ENCODE assay signal across 8 cellular contexts in genomic region chr13:33284916-33285315, GRCh38. TPM values are rescaled to one million over a fixed set of nuclear protein-coding genes. Genes with fewer than 3 reads are reported as not detected.
A peak's percentile ranks its signal among the peaks of the same experiment; 100 is the strongest.
DNase-seq lines count a peak whose midpoint lies in the region; ATAC-seq and TF ChIP-seq lines count a peak whose summit lies in the region.

No MANE protein-coding gene starts in this region.

- CTCF ChIA-PET in T-cell (lab: Charles Lee): no interaction called here

- no peaks in the 10 kb centered on the region for H3K9me3 ChIP-seq in prostate gland

- TF ChIP-seq CTCF in glutamatergic neuron (IDR thresholded peaks at IDR 0.05; ENCODE audit: partially characterized antibody, unreplicated experiment): no peak
- peak in 1 of 4 experiments; percentile 2 for TF ChIP-seq CTCF in prostate gland (IDR thresholded peaks at IDR 0.05)

- H3K9me3 Mint-ChIP-seq in T-cell (peaks cover 0 to 4% (median 0%) of the 10 kb centered on the region in 3 donors), glutamatergic neuron (ENCODE audit: unreplicated experiment) (no peaks in the 10 kb centered on the region)

- H3K4me1 ChIP-seq in prostate gland (replicated peaks): no peaks in the 10 kb centered on the region

- intact Hi-C loops in prostate gland (cut with DNase I): loop anchor here (5.0 to 10.0 kb wide), 2 partner anchors 78 to 440 kb away; no protein-coding TSS in a partner anchor

- ATAC-seq in GM21717 (IDR thresholded peaks at IDR 0.05; ENCODE audit: unreplicated experiment): peak; percentile 18
- ATAC-seq in T-cell (replicated peaks in 1 of 4): no peak

- no peaks in the 10 kb centered on the region for H3K27me3 ChIP-seq in prostate gland (replicated peaks; ENCODE audit: insufficient read depth)

- peak overlapping the region; percentile 52 to 60 for H3K4me3 ChIP-seq in prostate gland

- H3K27ac ChIP-seq in prostate gland: peak overlapping the region; percentile 89 to 91

- no peaks in the 10 kb centered on the region for H3K36me3 ChIP-seq in prostate gland

- 3% methylated on average over 6 of the region's 6 CpGs for WGBS in prostate gland

- no peak overlapping the region for H3K27ac Mint-ChIP-seq in T-cell
- H3K27ac Mint-ChIP-seq in glutamatergic neuron (ENCODE audit: unreplicated experiment): peak overlapping the region; percentile 56

- H3K36me3 Mint-ChIP-seq in T-cell: no peaks in the 10 kb centered on the region
- H3K36me3 Mint-ChIP-seq in glutamatergic neuron (ENCODE audit: unreplicated experiment): no peaks in the 10 kb centered on the region

- H3K27me3 Mint-ChIP-seq in T-cell: peaks cover 52 to 58% of the 10 kb centered on the region in 2 donors
- H3K27me3 Mint-ChIP-seq in glutamatergic neuron (ENCODE audit: unreplicated experiment): peaks cover 2% of the 10 kb centered on the region

- peaks cover 18 to 24% (median 20%) of the 10 kb centered on the region in 3 donors for H3K4me1 Mint-ChIP-seq in T-cell
- H3K4me1 Mint-ChIP-seq in glutamatergic neuron (ENCODE audit: low read depth, unreplicated experiment): peaks cover 39% of the 10 kb centered on the region

- peak overlapping the region; percentile 66 to 75 (median 69) for H3K4me3 Mint-ChIP-seq in T-cell
- H3K4me3 Mint-ChIP-seq in glutamatergic neuron (ENCODE audit: unreplicated experiment): peak overlapping the region; percentile 92

- no peak for TF ChIP-seq POLR2A in prostate gland (IDR thresholded peaks at IDR 0.05)

- POLR2A ChIA-PET in T-cell (lab: Charles Lee): no interaction called here

- DNase-seq in AG20443 (ENCODE audit: low spot score): peak; percentile 9
- no peak for DNase-seq in T-cell
- no peak for DNase-seq in glutamatergic neuron
- no peak for DNase-seq in prostate gland (ENCODE audit: low spot score)
- no peak for DNase-seq in GOT3 (lab: John Stamatoyannopoulos, UW)
- DNase-seq in NCI-H1417 (lab: John Stamatoyannopoulos, UW): no peak
- no peak for DNase-seq in activated CD4-positive, alpha-beta T cell treated with anti-CD3 and anti-CD28 coated beads for 1 hour

RNA-seq across cellular contexts. Expression of gene STARD13, which starts 0.6 kb away (rescaled TPM):
- total RNA-seq in T-cell: under 1 TPM in 3 of 5 donors, not detected in 2; 0.39 to 0.53 (median 0.44) TPM
- total RNA-seq in glutamatergic neuron (ENCODE audit: unreplicated experiment): 36.4 TPM
- total RNA-seq in prostate gland: 10 to 100 TPM; 27.4 to 31.1 TPM

Comparison
In these comparisons a context has a peak if more than half of its experiments do, and no peak if none do; other contexts are left out.
1. RNA of gene STARD13, which starts 0.6 kb away (total RNA-seq): 36.4 TPM in glutamatergic neuron (single experiment) and 27.4 to 31.1 TPM in prostate gland; 0.39 to 0.53 TPM in T-cell; every median in the first group is over 10 times any median in the second.